ENCODE assay signal across 1 cellular context in the genomic region with DNA sequence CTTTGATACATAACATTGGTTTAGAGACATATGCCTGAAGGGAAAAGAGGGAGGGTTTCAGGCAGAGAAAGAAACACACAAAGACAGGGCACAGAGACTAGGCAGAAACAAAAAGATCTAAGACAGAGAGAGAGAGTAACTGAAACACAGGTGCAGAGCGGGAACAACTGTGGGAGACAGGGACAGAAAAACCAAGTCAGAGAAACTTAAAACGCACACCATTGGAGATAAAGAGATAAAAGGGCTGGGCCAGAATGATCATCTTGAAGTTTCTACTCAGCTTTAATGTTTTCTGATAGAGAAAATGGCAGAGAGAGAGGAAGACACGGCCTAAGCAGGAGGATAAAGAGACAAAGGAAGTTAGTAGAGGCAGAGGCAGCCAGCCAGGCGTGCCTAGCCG.
TF ChIP-seq lines count a peak whose summit lies in the region.

No MANE protein-coding gene starts in this region.

TF ChIP-seq in HepG2, 621 proteins besides CTCF, POLR2A, EP300 and RAD21:
- TF ChIP-seq KDM6A (CRISPR knock-in tag; IDR thresholded peaks at IDR 0.05; ENCODE audit: low read depth) (no peak), ZNF576 (CRISPR knock-in tag; IDR thresholded peaks at IDR 0.05) (no peak), SMARCC2 (IDR thresholded peaks at IDR 0.05) (no peak), MYNN (CRISPR knock-in tag; IDR thresholded peaks at IDR 0.05; ENCODE audit: low read depth) (no peak)
- TF ChIP-seq, protein P1, sequence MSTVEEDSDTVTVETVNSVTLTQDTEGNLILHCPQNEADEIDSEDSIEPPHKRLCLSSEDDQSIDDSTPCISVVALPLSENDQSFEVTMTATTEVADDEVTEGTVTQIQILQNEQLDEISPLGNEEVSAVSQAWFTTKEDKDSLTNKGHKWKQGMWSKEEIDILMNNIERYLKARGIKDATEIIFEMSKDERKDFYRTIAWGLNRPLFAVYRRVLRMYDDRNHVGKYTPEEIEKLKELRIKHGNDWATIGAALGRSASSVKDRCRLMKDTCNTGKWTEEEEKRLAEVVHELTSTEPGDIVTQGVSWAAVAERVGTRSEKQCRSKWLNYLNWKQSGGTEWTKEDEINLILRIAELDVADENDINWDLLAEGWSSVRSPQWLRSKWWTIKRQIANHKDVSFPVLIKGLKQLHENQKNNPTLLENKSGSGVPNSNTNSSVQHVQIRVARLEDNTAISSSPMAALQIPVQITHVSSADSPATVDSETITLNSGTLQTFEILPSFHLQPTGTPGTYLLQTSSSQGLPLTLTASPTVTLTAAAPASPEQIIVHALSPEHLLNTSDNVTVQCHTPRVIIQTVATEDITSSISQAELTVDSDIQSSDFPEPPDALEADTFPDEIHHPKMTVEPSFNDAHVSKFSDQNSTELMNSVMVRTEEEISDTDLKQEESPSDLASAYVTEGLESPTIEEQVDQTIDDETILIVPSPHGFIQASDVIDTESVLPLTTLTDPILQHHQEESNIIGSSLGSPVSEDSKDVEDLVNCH (CRISPR knock-in tag; IDR thresholded peaks at IDR 0.05) = no peak
